17 cellular contexts compared by ENCODE assay signal in genomic region chr3:64290864-64291263, GRCh38.
DNase-seq lines count a peak whose midpoint lies in the region; ATAC-seq and TF ChIP-seq lines count a peak whose summit lies in the region.
"Had no signal": no experiment of that assay in that cellular context is flagged by ENCODE, and none has a peak within 500 bp of the region (broad histone marks: within the 10 kb centered on the region; RNA-seq: fewer than 3 reads in every experiment).

No MANE protein-coding gene starts in this region.

- H3K9me3 ChIP-seq in SJSA1 (replicated peaks) (no peaks in the 10 kb centered on the region), smooth muscle cell (replicated peaks; ENCODE audit: low read depth) (no peaks in the 10 kb centered on the region)
- H3K9me3 ChIP-seq: BE2C had no signal

- H3K4me3 ChIP-seq in SJSA1 (no peak overlapping the region), smooth muscle cell (no peak overlapping the region)
- H3K4me3 ChIP-seq: cardiac muscle cell had no signal

- 85% methylated on average over 5 of the region's 5 CpGs for WGBS in smooth muscle cell (ENCODE audit: low lambda C conversion rate)

- no peak for ATAC-seq in GM21390 (IDR thresholded peaks at IDR 0.05; ENCODE audit: unreplicated experiment)

- no peaks in the 10 kb centered on the region for H3K79me2 ChIP-seq in smooth muscle cell (ENCODE audit: low read depth)

- no peaks in the 10 kb centered on the region for H4K20me1 ChIP-seq in smooth muscle cell (ENCODE audit: low read depth)

- peak overlapping the region; percentile 49 for H3K27ac ChIP-seq in SJSA1
- H3K27ac ChIP-seq in smooth muscle cell (ENCODE audit: low read depth), result peak overlapping the region; percentile 97
- H3K27ac ChIP-seq: cardiac muscle cell had no signal

- H3K27me3 ChIP-seq in SJSA1 (replicated peaks) (no peaks in the 10 kb centered on the region), smooth muscle cell (ENCODE audit: low read depth) (no peaks in the 10 kb centered on the region)
- H3K27me3 ChIP-seq: BE2C, cardiac muscle cell had no signal

- peak overlapping the region; percentile 70 for H3K4me2 ChIP-seq in smooth muscle cell

- peaks cover 10% of the 10 kb centered on the region for H3F3A ChIP-seq in smooth muscle cell (ENCODE audit: low read depth)

- H2AFZ ChIP-seq in smooth muscle cell (ENCODE audit: low read depth), result no peak overlapping the region

- H3K4me1 ChIP-seq in SJSA1 (replicated peaks) (peaks cover 18% of the 10 kb centered on the region), smooth muscle cell (ENCODE audit: low read depth) (no peaks in the 10 kb centered on the region)
- H3K4me1 ChIP-seq: BE2C had no signal

- no peaks in the 10 kb centered on the region for H3K36me3 ChIP-seq in SJSA1
- no peaks in the 10 kb centered on the region for H3K36me3 ChIP-seq in smooth muscle cell (ENCODE audit: low read depth)
- H3K36me3 ChIP-seq: BE2C, cardiac muscle cell had no signal

- H3K9ac ChIP-seq in smooth muscle cell (ENCODE audit: low read depth), result peak overlapping the region; percentile 55

- DNase-seq in GM03348 (ENCODE audit: low spot score) (peak; percentile 3), SJSA1 (ENCODE audit: low read depth in 1 of 2, low spot score in 2 of 2) (no peak), fibroblast of the conjunctiva (ENCODE audit: low read depth) (peak; percentile 29), smooth muscle cell (lab: John Stamatoyannopoulos, UW; ENCODE audit: unreplicated experiment) (no peak), NCI-H526 treated with DMSO at 0.1 percent for 48 hours (lab: John Stamatoyannopoulos, UW) (no peak), GF-D8 (lab: John Stamatoyannopoulos, UW) (no peak)
- DNase-seq in activated CD4-positive, alpha-beta T cell treated with anti-CD3 and anti-CD28 coated beads for 4 hours, result no peak
- DNase-seq: activated CD8-positive, alpha-beta memory T cell treated with anti-CD3 and anti-CD28 coated beads, Interleukin-2, amount 50 U/mL, for 4 hours; activated naive CD4-positive, alpha-beta T cell treated with anti-CD3 and anti-CD28 coated beads, Interleukin-2, amount 50 U/mL, for 16 hours; BE2C; effector CD8-positive, alpha-beta T cell; mesendoderm; NCI-H1417; NCI-H2171 treated with DMSO at 0.1 percent for 48 hours; stimulated activated CD4-positive, alpha-beta T cell treated with anti-CD3 and anti-CD28 coated beads, Interleukin-4, amount 100 ng/mL, for 4 hours had no signal

- TF ChIP-seq CTCF in smooth muscle cell (IDR thresholded peaks at IDR 0.05; ENCODE audit: borderline replicate concordance, insufficient read depth, poor library complexity, severe bottlenecking), result no peak

Comparison
In these comparisons a context has a peak if more than half of its experiments do, and no peak if none do; other contexts are left out.
1. DNase-seq: peak in GM03348 (single experiment) and fibroblast of the conjunctiva (single experiment); none in SJSA1 (0 of 2), smooth muscle cell (single experiment), NCI-H526 treated with DMSO at 0.1 percent for 48 hours (single experiment), activated CD4-positive, alpha-beta T cell treated with anti-CD3 and anti-CD28 coated beads for 4 hours (0 of 2) and GF-D8 (single experiment).